25 cellular contexts compared by ENCODE assay signal in genomic region chr1:84319662-84320061, GRCh38. TPM values are rescaled to one million over a fixed set of nuclear protein-coding genes. Genes with fewer than 3 reads are reported as not detected.
DNase-seq lines count a peak whose midpoint lies in the region; ATAC-seq, FAIRE-seq and TF ChIP-seq lines count a peak whose summit lies in the region.
"Had no signal": no experiment of that assay in that cellular context is flagged by ENCODE, and none has a peak within 500 bp of the region (broad histone marks: within the 10 kb centered on the region; RNA-seq: fewer than 3 reads in every experiment).

No MANE protein-coding gene starts in this region.

- CTCF ChIA-PET in PC-3 (lab: Charles Lee) = no interaction called here

- POLR2A ChIA-PET in PC-3 (lab: Charles Lee; ENCODE audit: unreplicated experiment) = no interaction called here

- no peaks in the 10 kb centered on the region for H3K9me3 ChIP-seq in PC-3 (ENCODE audit: low read length)
- H3K9me3 ChIP-seq: Caco-2 had no signal

- H3K27me3 ChIP-seq in PC-3 (ENCODE audit: low read length) (no peaks in the 10 kb centered on the region), foreskin keratinocyte (no peaks in the 10 kb centered on the region)
- H3K27me3 ChIP-seq: BLaER1 had no signal

- H4K20me1 ChIP-seq in PC-3 (ENCODE audit: low read length) = no peaks in the 10 kb centered on the region
- H4K20me1 ChIP-seq: BLaER1 had no signal

- TF ChIP-seq CTCF in PC-3 (conservative IDR thresholded peaks at IDR 0.05; ENCODE audit: low read depth, low read length) = no peak
- TF ChIP-seq CTCF in foreskin keratinocyte (conservative IDR thresholded peaks at IDR 0.05) = no peak
- TF ChIP-seq CTCF in progenitor cell of endocrine pancreas (IDR thresholded peaks at IDR 0.05; ENCODE audit: unreplicated experiment) = no peak

- peak overlapping the region; percentile 57 for H3K27ac Mint-ChIP-seq in progenitor cell of endocrine pancreas
- H3K27ac Mint-ChIP-seq: CD4-positive, alpha-beta memory T cell had no signal

- FAIRE-seq in RCC 7860 (lab: Jason Lieb, UNC) = no peak
- FAIRE-seq: H54, HepG2, K562 had no signal

- no peak overlapping the region for H3K4me3 ChIP-seq in PC-3 (ENCODE audit: low read length)
- H3K4me3 ChIP-seq: BLaER1, K562, SK-N-MC had no signal

- no peaks in the 10 kb centered on the region for H3K27me3 Mint-ChIP-seq in progenitor cell of endocrine pancreas

- H3K4me1 ChIP-seq in PC-3 (ENCODE audit: insufficient read depth, low read length) (peaks cover 9% of the 10 kb centered on the region), foreskin keratinocyte (peaks cover 6% of the 10 kb centered on the region)
- H3K4me1 ChIP-seq: BLaER1, Caco-2 had no signal

- ATAC-seq in PC-3 (peak; percentile 73), foreskin keratinocyte (peak; percentile 69)
- ATAC-seq: HepG2, K562 had no signal

- H3K27ac ChIP-seq in PC-3 (ENCODE audit: low read length) (no peak overlapping the region), foreskin keratinocyte (no peak overlapping the region)
- H3K27ac ChIP-seq: BLaER1, SK-N-MC had no signal

- peaks cover 11% of the 10 kb centered on the region for H3K4me1 Mint-ChIP-seq in progenitor cell of endocrine pancreas (ENCODE audit: low read depth)
- H3K4me1 Mint-ChIP-seq: CD4-positive, alpha-beta memory T cell had no signal

- no TSS peak for BruUV-seq in PC-3 (replicated peaks; lab: Mats Ljungman, UMichigan)

- intact Hi-C loops in PC-3 (cut with micrococcal nuclease) = no loop called here

- H2AFZ ChIP-seq in PC-3 (ENCODE audit: low read length) = no peak overlapping the region

- H3K9me2 ChIP-seq in PC-3 (replicated peaks; ENCODE audit: low read length) = no peaks in the 10 kb centered on the region

- no peak overlapping the region for H3K4me3 Mint-ChIP-seq in progenitor cell of endocrine pancreas (ENCODE audit: low read depth)
- H3K4me3 Mint-ChIP-seq: CD4-positive, alpha-beta memory T cell had no signal

- no peaks in the 10 kb centered on the region for H3K36me3 ChIP-seq in PC-3 (ENCODE audit: low read depth, low read length)
- H3K36me3 ChIP-seq: BLaER1 had no signal

- H3K79me2 ChIP-seq in PC-3 (ENCODE audit: low read length) = no peaks in the 10 kb centered on the region

- DNase-seq in ELF-1 (ENCODE audit: low read depth, low spot score) (peak; percentile 8), PC-3 (peak; percentile 70), foreskin keratinocyte (peak in 1 of 2 donors; percentile 76), progenitor cell of endocrine pancreas (ENCODE audit: low spot score, unreplicated experiment) (no peak), RCC 7860 (ENCODE audit: low spot score) (no peak), OCI-M2 (lab: John Stamatoyannopoulos, UW; ENCODE audit: unreplicated experiment) (no peak), pons (ENCODE audit: low spot score) (no peak)
- DNase-seq: Caco-2; CD4-positive, alpha-beta memory T cell; DMS 273 treated with DMSO at 0.1 percent for 48 hours; DND-41; GF-D8; NCI-H1105; NCI-H146; NCI-H2029; NCI-H345; NCI-H524 treated with DMSO at 0.1 percent for 48 hours; NCI-H82; RPMI8226; SHP77 treated with DMSO at 0.1 percent for 48 hours had no signal

- peak overlapping the region; percentile 11; the same call in 1 of the 2 replicates for H3K4me2 ChIP-seq in PC-3 (ENCODE audit: low read length)
- H3K4me2 ChIP-seq: BLaER1 had no signal

- peaks cover 21% of the 10 kb centered on the region for H3K36me3 Mint-ChIP-seq in progenitor cell of endocrine pancreas (ENCODE audit: insufficient read depth)
- H3K36me3 Mint-ChIP-seq: CD4-positive, alpha-beta memory T cell had no signal

- no peak overlapping the region for H3K9ac ChIP-seq in PC-3 (ENCODE audit: low read length)
- H3K9ac ChIP-seq: BLaER1 had no signal

- no peaks in the 10 kb centered on the region for H3F3A ChIP-seq in PC-3 (ENCODE audit: low read length, unreplicated experiment)

- H3K9me3 Mint-ChIP-seq in progenitor cell of endocrine pancreas (ENCODE audit: low read depth) = peaks cover 30% of the 10 kb centered on the region

RNA-seq across cellular contexts. Expression of gene SAMD13, which starts 18.2 kb away (rescaled TPM):
- total RNA-seq in PC-3 (2014; rRNA removed) (1.1 and 2.2 TPM in 2 replicates), foreskin keratinocyte (0.46 and 1.1 TPM in 2 replicates), progenitor cell of endocrine pancreas (10.4 and 14.3 TPM in 2 replicates)
- 0.51 and 0.79 TPM in 2 replicates for polyA plus RNA-seq in foreskin keratinocyte
- total RNA-seq: CD4-positive, alpha-beta memory T cell had no signal

Comparison
In these comparisons a context has a peak if more than half of its experiments do, and no peak if none do; other contexts are left out.
1. DNase-seq: peak in ELF-1 (single experiment) and PC-3 (single experiment); none in progenitor cell of endocrine pancreas (single experiment), RCC 7860 (single experiment), OCI-M2 (single experiment) and pons (single experiment).